In genomic region chr16:31696968-31697743, GRCh38 we compare ENCODE assay signal across 8 cellular contexts.
DNase-seq lines count a peak whose midpoint lies in the region; ATAC-seq and TF ChIP-seq lines count a peak whose summit lies in the region.

No MANE protein-coding gene starts in this region.

- H3K4me3 ChIP-seq in GM12864 (ENCODE audit: low read depth, low read length): no peak overlapping the region

- peak; percentile 65 for TF ChIP-seq CTCF in GM12864 (IDR thresholded peaks at IDR 0.05; ENCODE audit: low read depth, low read length, missing control alignments)

- DNase-seq in AG08395 (ENCODE audit: low spot score) (peak; percentile 75), GM12864 (ENCODE audit: low read depth) (no peak), NCI-H526 treated with DMSO at 0.1 percent for 48 hours (lab: John Stamatoyannopoulos, UW) (peak; percentile 38), dermis blood vessel endothelial cell (peak; percentile 66), pons (ENCODE audit: low spot score) (peak; percentile 62)

- no peak for ATAC-seq in GM19452 (IDR thresholded peaks at IDR 0.05; ENCODE audit: unreplicated experiment)
- no peak for ATAC-seq in HG03039 (IDR thresholded peaks at IDR 0.05; ENCODE audit: unreplicated experiment)
- ATAC-seq in HG03439 (IDR thresholded peaks at IDR 0.05; ENCODE audit: unreplicated experiment): no peak
